ENCODE assay signal across 2 cellular contexts in the genomic region with DNA sequence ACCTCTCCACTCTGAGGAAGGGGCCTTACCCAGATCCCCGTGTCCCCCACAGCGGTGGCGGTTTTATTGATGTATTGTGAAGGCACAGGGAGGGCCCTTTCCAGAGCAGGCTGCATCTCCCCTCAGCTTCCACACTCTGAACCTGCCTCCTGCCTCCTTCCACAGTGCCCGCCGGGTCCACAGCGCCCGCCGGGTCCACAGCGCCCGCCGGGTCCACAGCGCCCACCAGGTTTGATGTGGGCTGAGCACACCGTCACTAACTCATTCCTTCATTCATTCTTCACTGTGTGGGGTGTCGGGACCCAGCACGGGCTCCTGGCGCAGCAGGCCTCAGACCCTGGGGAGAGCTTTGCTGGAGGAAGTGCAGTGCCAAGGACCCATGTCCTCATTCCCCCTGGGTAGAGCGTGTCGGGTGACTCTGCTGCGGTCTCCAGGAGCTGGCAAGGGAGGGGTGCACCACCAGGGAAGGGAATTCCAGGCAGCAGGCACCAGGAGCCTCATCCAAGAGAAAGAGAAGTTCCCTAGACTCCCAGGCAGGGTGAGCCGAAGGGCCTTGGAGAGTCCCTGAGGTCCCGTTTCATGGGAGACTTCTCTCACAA.
A peak's percentile ranks its signal among the peaks of the same experiment; 100 is the strongest.
TF ChIP-seq lines count a peak whose summit lies in the region.

No MANE protein-coding gene starts in this region.

TF ChIP-seq in HepG2, 621 proteins besides CTCF, POLR2A, EP300 and RAD21:
- no peak for TF ChIP-seq GLI4 (CRISPR knock-in tag; IDR thresholded peaks at IDR 0.05; ENCODE audit: borderline replicate concordance)
- peak; percentile 39 for TF ChIP-seq AGO2 (optimal IDR thresholded peaks at IDR 0.05; ENCODE audit: low read depth, low read length)

TF ChIP-seq in WTC11, 78 proteins besides CTCF, POLR2A, EP300 and RAD21:
- TF ChIP-seq, protein P1, sequence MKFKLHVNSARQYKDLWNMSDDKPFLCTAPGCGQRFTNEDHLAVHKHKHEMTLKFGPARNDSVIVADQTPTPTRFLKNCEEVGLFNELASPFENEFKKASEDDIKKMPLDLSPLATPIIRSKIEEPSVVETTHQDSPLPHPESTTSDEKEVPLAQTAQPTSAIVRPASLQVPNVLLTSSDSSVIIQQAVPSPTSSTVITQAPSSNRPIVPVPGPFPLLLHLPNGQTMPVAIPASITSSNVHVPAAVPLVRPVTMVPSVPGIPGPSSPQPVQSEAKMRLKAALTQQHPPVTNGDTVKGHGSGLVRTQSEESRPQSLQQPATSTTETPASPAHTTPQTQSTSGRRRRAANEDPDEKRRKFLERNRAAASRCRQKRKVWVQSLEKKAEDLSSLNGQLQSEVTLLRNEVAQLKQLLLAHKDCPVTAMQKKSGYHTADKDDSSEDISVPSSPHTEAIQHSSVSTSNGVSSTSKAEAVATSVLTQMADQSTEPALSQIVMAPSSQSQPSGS (CRISPR knock-in tag; IDR thresholded peaks at IDR 0.05; ENCODE audit: borderline replicate concordance, low read depth) = no peak
- TF ChIP-seq SOX15 (CRISPR knock-in tag; IDR thresholded peaks at IDR 0.05) = no peak
- TF ChIP-seq, protein P2, sequence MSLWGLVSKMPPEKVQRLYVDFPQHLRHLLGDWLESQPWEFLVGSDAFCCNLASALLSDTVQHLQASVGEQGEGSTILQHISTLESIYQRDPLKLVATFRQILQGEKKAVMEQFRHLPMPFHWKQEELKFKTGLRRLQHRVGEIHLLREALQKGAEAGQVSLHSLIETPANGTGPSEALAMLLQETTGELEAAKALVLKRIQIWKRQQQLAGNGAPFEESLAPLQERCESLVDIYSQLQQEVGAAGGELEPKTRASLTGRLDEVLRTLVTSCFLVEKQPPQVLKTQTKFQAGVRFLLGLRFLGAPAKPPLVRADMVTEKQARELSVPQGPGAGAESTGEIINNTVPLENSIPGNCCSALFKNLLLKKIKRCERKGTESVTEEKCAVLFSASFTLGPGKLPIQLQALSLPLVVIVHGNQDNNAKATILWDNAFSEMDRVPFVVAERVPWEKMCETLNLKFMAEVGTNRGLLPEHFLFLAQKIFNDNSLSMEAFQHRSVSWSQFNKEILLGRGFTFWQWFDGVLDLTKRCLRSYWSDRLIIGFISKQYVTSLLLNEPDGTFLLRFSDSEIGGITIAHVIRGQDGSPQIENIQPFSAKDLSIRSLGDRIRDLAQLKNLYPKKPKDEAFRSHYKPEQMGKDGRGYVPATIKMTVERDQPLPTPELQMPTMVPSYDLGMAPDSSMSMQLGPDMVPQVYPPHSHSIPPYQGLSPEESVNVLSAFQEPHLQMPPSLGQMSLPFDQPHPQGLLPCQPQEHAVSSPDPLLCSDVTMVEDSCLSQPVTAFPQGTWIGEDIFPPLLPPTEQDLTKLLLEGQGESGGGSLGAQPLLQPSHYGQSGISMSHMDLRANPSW (CRISPR knock-in tag; conservative IDR thresholded peaks at IDR 0.05; ENCODE audit: low read depth) = no peak
